In genomic region chr17:42536048-42536371, GRCh38 we compare ENCODE assay signal across 8 cellular contexts. TPM values are rescaled to one million over a fixed set of nuclear protein-coding genes. Genes with fewer than 3 reads are reported as not detected.
DNase-seq lines count a peak whose midpoint lies in the region; ATAC-seq and TF ChIP-seq lines count a peak whose summit lies in the region.

TSS of gene NAGLU (plus strand) at chr17:42536241. CDS start at chr17:42536273, 32 bp downstream.

- ATAC-seq in GM21717 (IDR thresholded peaks at IDR 0.05; ENCODE audit: unreplicated experiment) (peak; percentile 54), naive B cell (ENCODE audit: low read depth in 2 of 2) (peak; percentile 90 to 91)
- peak; percentile 98 for ATAC-seq in stimulated activated memory B cell treated with anti-CD40 and anti-IgM and Interleukin-4, amounts not matched to agents 10 μg/mL and 1 μg/mL and 100 μg/mL, for 72 hours

- H3K27ac Mint-ChIP-seq in naive B cell: peak within 1 kb of the TSS; percentile 92 to 98 (median 96)
- H3K27ac Mint-ChIP-seq in stimulated activated memory B cell treated with anti-CD40 and anti-IgM and Interleukin-4, amounts not matched to agents 10 μg/mL and 1 μg/mL and 100 μg/mL, for 72 hours: peak within 1 kb of the TSS; percentile 89

- peak within 1 kb of the TSS; percentile 85 to 98 (median 88) for H3K27ac ChIP-seq in Peyer's patch
- H3K27ac ChIP-seq in esophagus squamous epithelium: peak within 1 kb of the TSS; percentile 88 to 98 (median 94)

- H3K27me3 Mint-ChIP-seq in naive B cell: no peaks in the 10 kb centered on the region
- no peaks in the 10 kb centered on the region for H3K27me3 Mint-ChIP-seq in stimulated activated memory B cell treated with anti-CD40 and anti-IgM and Interleukin-4, amounts not matched to agents 10 μg/mL and 1 μg/mL and 100 μg/mL, for 72 hours

- H3K4me1 ChIP-seq in Peyer's patch (peaks cover 4 to 30% (median 10%) of the 10 kb centered on the region in 4 donors), esophagus squamous epithelium (peaks cover 27 to 51% (median 29%) of the 10 kb centered on the region in 3 donors)

- no peaks in the 10 kb centered on the region for H3K27me3 ChIP-seq in Peyer's patch
- no peaks in the 10 kb centered on the region for H3K27me3 ChIP-seq in esophagus squamous epithelium

- no peaks in the 10 kb centered on the region for H3K36me3 Mint-ChIP-seq in naive B cell
- H3K36me3 Mint-ChIP-seq in stimulated activated memory B cell treated with anti-CD40 and anti-IgM and Interleukin-4, amounts not matched to agents 10 μg/mL and 1 μg/mL and 100 μg/mL, for 72 hours: peaks cover 25% of the 10 kb centered on the region

- DNase-seq in DMS53 (lab: John Stamatoyannopoulos, UW) (peak; percentile 98), KBM-7 (peak; percentile 89), Peyer's patch (peak; percentile 97 to 98 (median 97)), activated T-helper 1 cell treated with Interleukin-2 at 50 U/mL for 16 hours (ENCODE audit: low read depth) (peak; percentile 70), esophagus squamous epithelium (lab: John Stamatoyannopoulos, UW) (peak; percentile 39), naive B cell (peak; percentile 93)

- TF ChIP-seq CTCF in Peyer's patch (IDR thresholded peaks at IDR 0.05) (no peak), esophagus squamous epithelium (IDR thresholded peaks at IDR 0.05) (peak in 1 of 6 experiments; percentile 19)

- TF ChIP-seq POLR2A in Peyer's patch (IDR thresholded peaks at IDR 0.05) (peak; percentile 49 to 64), esophagus squamous epithelium (IDR thresholded peaks at IDR 0.05) (peak in 3 of 4 donors; percentile 4 to 74 (median 72))

- peaks cover 29 to 43% (median 38%) of the 10 kb centered on the region in 3 donors for H3K4me1 Mint-ChIP-seq in naive B cell
- peaks cover 38% of the 10 kb centered on the region for H3K4me1 Mint-ChIP-seq in stimulated activated memory B cell treated with anti-CD40 and anti-IgM and Interleukin-4, amounts not matched to agents 10 μg/mL and 1 μg/mL and 100 μg/mL, for 72 hours

- WGBS in esophagus squamous epithelium, 2 donors: no CpG with 5 or more reads among the region's 40 CpGs

- intact Hi-C loops in esophagus squamous epithelium (cut with DNase I): no loop called here

- H3K4me3 ChIP-seq in Peyer's patch (peak within 1 kb of the TSS; percentile 52 to 96 (median 78)), esophagus squamous epithelium (peak within 1 kb of the TSS; percentile 62 to 77 (median 72))

- H3K36me3 ChIP-seq in Peyer's patch (peaks cover 0 to 16% (median 0%) of the 10 kb centered on the region in 3 donors), esophagus squamous epithelium (peaks cover 6 to 29% (median 9%) of the 10 kb centered on the region in 3 donors)

- peak within 1 kb of the TSS; percentile 83 to 95 (median 88) for H3K4me3 Mint-ChIP-seq in naive B cell
- peak within 1 kb of the TSS; percentile 95 for H3K4me3 Mint-ChIP-seq in stimulated activated memory B cell treated with anti-CD40 and anti-IgM and Interleukin-4, amounts not matched to agents 10 μg/mL and 1 μg/mL and 100 μg/mL, for 72 hours

- H3K9me3 Mint-ChIP-seq in naive B cell: no peaks in the 10 kb centered on the region
- H3K9me3 Mint-ChIP-seq in stimulated activated memory B cell treated with anti-CD40 and anti-IgM and Interleukin-4, amounts not matched to agents 10 μg/mL and 1 μg/mL and 100 μg/mL, for 72 hours: no peaks in the 10 kb centered on the region

- in situ Hi-C loops in KBM-7 (cut with MboI; ENCODE audit: low pct_unique_long_range_greater_than_20kb, low sequenced_read_pairs): no loop called here

- no peaks in the 10 kb centered on the region for H3K9me3 ChIP-seq in Peyer's patch
- H3K9me3 ChIP-seq in esophagus squamous epithelium: no peaks in the 10 kb centered on the region

RNA-seq across cellular contexts. Expression of gene NAGLU, which starts in this region (rescaled TPM):
- 10 to 100 TPM; 12.4 to 79.2 (median 62.7) TPM for total RNA-seq in Peyer's patch
- total RNA-seq in esophagus squamous epithelium: 10 to 100 TPM; 19.2 to 39.0 (median 26.5) TPM
- polyA plus RNA-seq in naive B cell (ENCODE audit: low read depth in 6 of 6): 10 to 100 TPM; 17.1 to 34.9 (median 23.6) TPM

Comparison
In these comparisons a context has a peak if more than half of its experiments do, and no peak if none do; other contexts are left out.
1. Peak in every context shown above with its lines: DNase-seq, ATAC-seq, H3K4me3 ChIP-seq and H3K27ac ChIP-seq.
2. DNase-seq: peak in every context shown above with its lines; median percentile 98 in DMS53; 97 in Peyer's patch; 93 in naive B cell; 89 in KBM-7; 70 in activated T-helper 1 cell treated with Interleukin-2 at 50 U/mL for 16 hours; 39 in esophagus squamous epithelium.